12 cellular contexts compared by ENCODE assay signal in the genomic region with DNA sequence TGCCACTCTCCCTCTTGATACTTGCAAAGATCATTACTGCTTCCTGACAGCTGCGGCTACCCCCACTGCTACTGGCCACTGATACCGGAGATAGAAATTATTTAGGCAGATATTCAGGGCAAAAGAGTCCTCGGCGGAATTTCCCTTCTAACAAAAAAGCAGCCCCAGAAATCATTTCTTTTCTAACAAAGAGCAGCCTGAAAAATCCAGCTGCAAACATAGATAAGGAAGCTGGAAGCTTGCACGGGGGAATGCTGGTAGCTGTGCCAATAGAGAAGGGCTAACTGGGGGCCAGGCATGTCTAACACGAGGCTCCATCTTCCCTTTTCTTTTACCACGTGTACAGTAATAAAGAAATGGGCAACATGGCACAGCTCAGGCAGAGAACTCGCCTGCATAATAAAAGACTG. TPM values are rescaled to one million over a fixed set of nuclear protein-coding genes. Genes with fewer than 3 reads are reported as not detected.
DNase-seq lines count a peak whose midpoint lies in the region; ATAC-seq and TF ChIP-seq lines count a peak whose summit lies in the region.
"Had no signal": no experiment of that assay in that cellular context is flagged by ENCODE, and none has a peak within 500 bp of the region (broad histone marks: within the 10 kb centered on the region; RNA-seq: fewer than 3 reads in every experiment).

No MANE protein-coding gene starts in this region.

- H3K27ac Mint-ChIP-seq in brain, result peak overlapping the region; percentile 74 to 87 (median 84)

- H3K36me3 ChIP-seq in lower lobe of right lung, result peaks cover 31% of the 10 kb centered on the region
- no peaks in the 10 kb centered on the region for H3K36me3 ChIP-seq in uterus
- H3K36me3 ChIP-seq: gastrocnemius medialis had no signal

- peak overlapping the region; percentile 62 to 82 (median 73) for H3K4me3 Mint-ChIP-seq in brain

- no peak for DNase-seq in right cardiac atrium
- no peak for DNase-seq in cardiac septum (ENCODE audit: low spot score)
- DNase-seq in lower lobe of right lung, result no peak
- DNase-seq in uterus, result no peak
- no peak for DNase-seq in foreskin keratinocyte
- DNase-seq in NCI-H187 (lab: John Stamatoyannopoulos, UW), result no peak
- DNase-seq in ureter (ENCODE audit: low spot score), result no peak
- DNase-seq: activated CD4-positive, alpha-beta T cell treated with anti-CD3 and anti-CD28 coated beads for 4 hours; activated effector memory CD4-positive, alpha-beta T cell treated with Interleukin-2 at 50 U/mL for 16 hours; gastrocnemius medialis had no signal

- no peaks in the 10 kb centered on the region for H3K27me3 Mint-ChIP-seq in brain

- TF ChIP-seq CTCF in brain (conservative IDR thresholded peaks at IDR 0.05) (no peak), lower lobe of right lung (IDR thresholded peaks at IDR 0.05) (no peak), uterus (IDR thresholded peaks at IDR 0.05) (no peak), foreskin keratinocyte (conservative IDR thresholded peaks at IDR 0.05) (no peak)

- H3K4me3 ChIP-seq in right cardiac atrium (ENCODE audit: low read length) (no peak overlapping the region), lower lobe of right lung (peak overlapping the region; percentile 44), uterus (peak overlapping the region; percentile 19 to 34)
- H3K4me3 ChIP-seq: lung had no signal

- 16% methylated on average over 8 of the region's 8 CpGs for WGBS in right cardiac atrium

- H3K4me1 Mint-ChIP-seq in brain, result peaks cover 73% of the 10 kb centered on the region

- no peak for TF ChIP-seq POLR2A in uterus (IDR thresholded peaks at IDR 0.05)

- ATAC-seq in right cardiac atrium, result peak; percentile 9 to 15
- no peak for ATAC-seq in lower lobe of right lung
- ATAC-seq in foreskin keratinocyte, result no peak

- H3K9me3 Mint-ChIP-seq in brain, result no peaks in the 10 kb centered on the region

- intact Hi-C loops in right cardiac atrium (cut with DNase I) (loop anchor here in 1 of 4 donors (5.0 to 10.0 kb wide), 3 partner anchors 111 to 158 kb away; no protein-coding TSS in a partner anchor), cardiac septum (cut with DNase I) (no loop called here), lower lobe of right lung (cut with DNase I) (no loop called here), uterus (cut with DNase I; ENCODE audit: low total_unique reads) (no loop called here)

- H3K4me1 ChIP-seq in right cardiac atrium (ENCODE audit: control insufficient read depth, insufficient read depth, low read length), result peaks cover 8% of the 10 kb centered on the region
- H3K4me1 ChIP-seq in lower lobe of right lung, result peaks cover 50% of the 10 kb centered on the region
- no peaks in the 10 kb centered on the region for H3K4me1 ChIP-seq in uterus
- H3K4me1 ChIP-seq in foreskin keratinocyte, result no peaks in the 10 kb centered on the region

- peaks cover 46% of the 10 kb centered on the region for H3K36me3 Mint-ChIP-seq in brain

- H3K27me3 ChIP-seq in right cardiac atrium (ENCODE audit: control insufficient read depth, insufficient read depth), result no peaks in the 10 kb centered on the region
- H3K27me3 ChIP-seq in lower lobe of right lung (ENCODE audit: low read depth), result no peaks in the 10 kb centered on the region
- no peaks in the 10 kb centered on the region for H3K27me3 ChIP-seq in uterus
- H3K27me3 ChIP-seq in foreskin keratinocyte, result no peaks in the 10 kb centered on the region
- H3K27me3 ChIP-seq: gastrocnemius medialis had no signal

- no peaks in the 10 kb centered on the region for H3K9me3 ChIP-seq in right cardiac atrium (ENCODE audit: control insufficient read depth, low read length)
- no peaks in the 10 kb centered on the region for H3K9me3 ChIP-seq in lower lobe of right lung
- no peaks in the 10 kb centered on the region for H3K9me3 ChIP-seq in uterus
- H3K9me3 ChIP-seq: gastrocnemius medialis had no signal

- no peak overlapping the region for H3K27ac ChIP-seq in right cardiac atrium (ENCODE audit: low read length)
- no peak overlapping the region for H3K27ac ChIP-seq in lower lobe of right lung
- no peak overlapping the region for H3K27ac ChIP-seq in uterus
- no peak overlapping the region for H3K27ac ChIP-seq in foreskin keratinocyte
- H3K27ac ChIP-seq: gastrocnemius medialis had no signal

RNA-seq across cellular contexts. Expression of a gene that starts 6.2 kb away (rescaled TPM):
- 1 to 10 TPM; 8.5 to 9.9 (median 9.3) TPM for total RNA-seq in right cardiac atrium
- 6.8 TPM for polyA plus RNA-seq in right cardiac atrium
- total RNA-seq in cardiac septum, result 6.4 TPM
- 8.3 TPM for polyA plus RNA-seq in brain (ENCODE audit: insufficient read depth, low read depth, low replicate concordance)
- total RNA-seq in lower lobe of right lung, result 11.9 TPM
- 10 to 100 TPM; 14.1 to 64.6 (median 40.2) TPM for total RNA-seq in uterus
- total RNA-seq in foreskin keratinocyte, result 13.9 and 14.2 TPM in 2 replicates
- 12.9 and 13.2 TPM in 2 replicates for polyA plus RNA-seq in foreskin keratinocyte
- total RNA-seq in ureter, result 13.5 TPM

RNA-seq across cellular contexts. Expression of a gene that starts 26.4 kb away (rescaled TPM):
- total RNA-seq in right cardiac atrium (1 to 10 TPM; 6.7 to 8.5 (median 7.6) TPM), cardiac septum (2.7 TPM), lower lobe of right lung (11.5 TPM), uterus (10 to 100 TPM in 2 of 4 donors, 1 to 10 TPM in 2; 1.3 to 32.3 (median 12.6) TPM), foreskin keratinocyte (0.11 and 0.37 TPM in 2 replicates), ureter (25.9 TPM)
- polyA plus RNA-seq in right cardiac atrium (4.6 TPM), brain (ENCODE audit: insufficient read depth, low read depth, low replicate concordance) (1.1 TPM), foreskin keratinocyte (0.11 and 0.18 TPM in 2 replicates)

RNA-seq across cellular contexts. Expression of a gene that starts 31.8 kb away (rescaled TPM):
- total RNA-seq in right cardiac atrium (1 to 10 TPM in 1 of 4 donors, under 1 TPM in 3; 0.35 to 1.5 (median 0.51) TPM), cardiac septum (0.57 TPM), lower lobe of right lung (2.0 TPM), uterus (1 to 10 TPM in 2 of 4 donors, under 1 TPM in 1, not detected in 1; under 0.01 to 4.2 (median 4.2) TPM), foreskin keratinocyte (3.1 and 5.1 TPM in 2 replicates), ureter (5.1 TPM)
- polyA plus RNA-seq in right cardiac atrium (0.50 TPM), brain (ENCODE audit: insufficient read depth, low read depth, low replicate concordance) (10.3 TPM), foreskin keratinocyte (4.6 and 5.3 TPM in 2 replicates)

Comparison
In these comparisons a context has a peak if more than half of its experiments do, and no peak if none do; other contexts are left out.
1. ATAC-seq: peak in right cardiac atrium (2 of 2); none in lower lobe of right lung (0 of 2) and foreskin keratinocyte (single experiment).